In the genomic region with DNA sequence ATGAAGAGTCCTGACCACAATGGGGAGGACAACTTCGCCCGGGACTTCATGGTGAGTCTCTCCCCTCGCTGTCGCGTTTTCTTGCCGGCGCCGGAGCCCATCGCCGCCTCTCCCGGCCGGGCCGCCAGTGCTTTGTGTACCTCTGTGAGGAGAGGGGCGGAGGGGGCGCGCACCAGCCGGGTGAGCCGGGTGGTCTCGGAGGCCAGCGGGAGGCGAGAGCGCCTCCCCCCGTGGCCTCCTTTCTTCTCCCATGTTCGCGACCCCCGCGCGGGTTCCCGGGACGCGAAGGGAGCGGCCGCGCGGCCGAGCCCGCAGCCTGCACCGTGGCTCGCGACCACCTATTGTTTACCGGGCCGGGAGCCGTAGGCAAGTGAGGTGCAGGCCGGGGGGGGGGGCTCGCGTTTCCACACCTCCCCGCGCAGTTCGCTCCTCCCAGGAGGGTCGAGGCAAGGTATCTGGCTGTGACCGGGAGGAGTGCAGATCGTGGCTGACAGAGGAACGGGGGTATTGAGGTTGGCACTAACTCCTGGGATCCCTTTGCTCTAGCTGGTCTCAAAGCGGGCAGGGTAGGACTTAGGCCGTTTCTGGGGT, we compare ENCODE assay signal across 8 cellular contexts. TPM values are rescaled to one million over a fixed set of nuclear protein-coding genes. Genes with fewer than 3 reads are reported as not detected.
DNase-seq lines count a peak whose midpoint lies in the region; ATAC-seq and TF ChIP-seq lines count a peak whose summit lies in the region.

No MANE protein-coding gene starts in this region.

- H3K4me3 ChIP-seq in Peyer's patch (peak overlapping the region; percentile 85 to 95 (median 92)), trophoblast cell (ENCODE audit: low read depth, low read length) (peak overlapping the region; percentile 85)

- H3K4me1 ChIP-seq in Peyer's patch (peaks cover 0 to 36% (median 3%) of the 10 kb centered on the region in 4 donors), trophoblast cell (ENCODE audit: control insufficient read depth in 1 of 2, insufficient read depth in 2 of 2, low read length in 2 of 2) (peaks cover 8 to 14% of the 10 kb centered on the region in 2 experiments)

- H2BK5ac ChIP-seq in trophoblast cell (ENCODE audit: low read depth, low read length, poor library complexity): peak overlapping the region; percentile 97

- peak overlapping the region; percentile 40 to 70 for H3K27ac Mint-ChIP-seq in activated naive CD4-positive, alpha-beta T cell treated with anti-CD3 and anti-CD28 coated beads, Interleukin-2, amount 50 U/mL, for 72 hours

- H3K79me2 ChIP-seq in trophoblast cell (ENCODE audit: control insufficient read depth, insufficient read depth, low read length, poor library complexity): peaks cover 25% of the 10 kb centered on the region

- peak overlapping the region; percentile 90 for H3K14ac ChIP-seq in trophoblast cell (ENCODE audit: low read length)

- no CpG with 5 or more reads among the region's 55 CpGs for WGBS in trophoblast cell (ENCODE audit: extremely low coverage, insufficient coverage, insufficient read length)

- peak overlapping the region; percentile 96 for H4K8ac ChIP-seq in trophoblast cell (ENCODE audit: low read depth, low read length)

- peak overlapping the region; percentile 87 for H3K9ac ChIP-seq in trophoblast cell (ENCODE audit: low read length)

- peak; percentile 24 for ATAC-seq in HG03432 (IDR thresholded peaks at IDR 0.05; ENCODE audit: unreplicated experiment)
- peak in 1 of 2 donors; percentile 20 for ATAC-seq in activated naive CD4-positive, alpha-beta T cell treated with anti-CD3 and anti-CD28 coated beads, Interleukin-2, amount 50 U/mL, for 72 hours
- ATAC-seq in Right ventricle myocardium superior (ENCODE audit: poor library complexity): peak; percentile 18

- no peak overlapping the region for H2BK12ac ChIP-seq in trophoblast cell (ENCODE audit: low read length)

- H3K4me2 ChIP-seq in trophoblast cell (ENCODE audit: low read length): peak overlapping the region; percentile 80

- peak overlapping the region; percentile 90 for H4K91ac ChIP-seq in trophoblast cell (ENCODE audit: low read depth, low read length)

- H3K27ac ChIP-seq in Peyer's patch (peak overlapping the region; percentile 93 to 98 (median 96)), trophoblast cell (ENCODE audit: low read depth, low read length) (peak overlapping the region; percentile 87)

- H3K9me3 ChIP-seq in Peyer's patch (no peaks in the 10 kb centered on the region), trophoblast cell (ENCODE audit: insufficient read depth, low read depth, low read length) (no peaks in the 10 kb centered on the region)

- H3K9me3 Mint-ChIP-seq in activated naive CD4-positive, alpha-beta T cell treated with anti-CD3 and anti-CD28 coated beads, Interleukin-2, amount 50 U/mL, for 72 hours: no peaks in the 10 kb centered on the region

- peaks cover 25% of the 10 kb centered on the region for H3K79me1 ChIP-seq in trophoblast cell (ENCODE audit: low read length)

- no peak for TF ChIP-seq POLR2A in Peyer's patch (IDR thresholded peaks at IDR 0.05)

- TF ChIP-seq CTCF in Peyer's patch (IDR thresholded peaks at IDR 0.05): no peak

- H3K36me3 Mint-ChIP-seq in activated naive CD4-positive, alpha-beta T cell treated with anti-CD3 and anti-CD28 coated beads, Interleukin-2, amount 50 U/mL, for 72 hours: no peaks in the 10 kb centered on the region

- H2AK5ac ChIP-seq in trophoblast cell (ENCODE audit: low read length): peak overlapping the region; percentile 89

- peak overlapping the region; percentile 98 for H3K18ac ChIP-seq in trophoblast cell (ENCODE audit: low read length)

- intact Hi-C loops in Right ventricle myocardium superior (cut with DNase I): loop anchor here (10.0 kb wide), 1 partner anchor 123 kb away; the partner anchor contains the start of gene GSAP

- H3K36me3 ChIP-seq in Peyer's patch: no peaks in the 10 kb centered on the region
- peaks cover 3% of the 10 kb centered on the region in 2 experiments for H3K36me3 ChIP-seq in trophoblast cell (ENCODE audit: control insufficient read depth in 1 of 2, insufficient read depth in 2 of 2, low read length in 2 of 2)

- H3K27me3 ChIP-seq in Peyer's patch (no peaks in the 10 kb centered on the region), trophoblast cell (ENCODE audit: insufficient read depth, low read length) (no peaks in the 10 kb centered on the region)

- peak overlapping the region; percentile 1 for H3K23ac ChIP-seq in trophoblast cell (ENCODE audit: low read length)

- H4K12ac ChIP-seq in trophoblast cell (ENCODE audit: low read depth, low read length): peak overlapping the region; percentile 83

- peak overlapping the region; percentile 94 for H3K4ac ChIP-seq in trophoblast cell (ENCODE audit: low read depth, low read length)

- DNase-seq in NCI-H2081 (lab: John Stamatoyannopoulos, UW) (peak; percentile 37 to 67), NCI-H2081 treated with DMSO at 0.1 percent for 48 hours (lab: John Stamatoyannopoulos, UW) (no peak), Peyer's patch (peak; percentile 48 to 73 (median 68)), Right ventricle myocardium superior (peak; percentile 67), trophoblast cell (peak; percentile 18 to 52), dedifferentiated amniotic fluid mesenchymal stem cell (ENCODE audit: extremely low spot score) (no peak)
- DNase-seq in activated naive CD4-positive, alpha-beta T cell treated with anti-CD3 and anti-CD28 coated beads, Interleukin-2, amount 50 U/mL, for 72 hours (ENCODE audit: low spot score in 2 of 2): peak; percentile 58 to 62

- peak overlapping the region; percentile 67 for H2AFZ ChIP-seq in trophoblast cell (ENCODE audit: insufficient read depth, low read length, poor library complexity)

- H2BK120ac ChIP-seq in trophoblast cell (ENCODE audit: insufficient read depth, low read length, poor library complexity): peak overlapping the region; percentile 60

RNA-seq across cellular contexts. Expression of gene PTPN12, which starts 0.6 kb away (rescaled TPM):
- total RNA-seq in Peyer's patch (100 to 1,000 TPM in 1 of 4 donors, 10 to 100 TPM in 3; 41.3 to 176 (median 66.9) TPM), Right ventricle myocardium superior (38.3 TPM)
- total RNA-seq in activated naive CD4-positive, alpha-beta T cell treated with anti-CD3 and anti-CD28 coated beads, Interleukin-2, amount 50 U/mL, for 72 hours: 10 to 100 TPM; 13.6 to 21.9 TPM
- polyA plus RNA-seq in trophoblast cell (2013): 105 and 109 TPM in 2 replicates

Comparison
In these comparisons a context has a peak if more than half of its experiments do, and no peak if none do; other contexts are left out.
1. DNase-seq: peak in NCI-H2081 (2 of 2), Peyer's patch (3 of 3), activated naive CD4-positive, alpha-beta T cell treated with anti-CD3 and anti-CD28 coated beads, Interleukin-2, amount 50 U/mL, for 72 hours (2 of 2), Right ventricle myocardium superior (single experiment) and trophoblast cell (2 of 2); none in NCI-H2081 treated with DMSO at 0.1 percent for 48 hours (single experiment) and dedifferentiated amniotic fluid mesenchymal stem cell (single experiment).